In the genomic region with DNA sequence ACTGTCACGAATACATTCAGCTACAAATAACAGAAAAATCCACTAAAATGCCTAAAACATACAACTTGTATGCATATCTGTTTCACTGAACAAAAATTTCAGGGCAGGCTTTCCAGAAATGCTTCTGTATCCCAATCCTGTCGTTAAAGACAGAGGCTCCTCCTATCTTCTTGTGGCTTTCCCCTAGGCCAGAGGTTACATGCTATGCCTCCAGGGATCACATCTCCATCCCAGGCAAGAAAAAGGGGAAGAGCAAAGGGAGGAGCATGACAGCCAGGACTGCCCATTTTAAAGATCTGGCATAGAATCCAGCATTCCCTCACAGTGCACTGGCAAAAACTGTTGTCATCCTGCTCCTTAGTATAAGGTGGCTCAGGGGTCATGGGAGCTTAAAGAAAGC, we compare ENCODE assay signal across 18 cellular contexts.
DNase-seq lines count a peak whose midpoint lies in the region; FAIRE-seq and TF ChIP-seq lines count a peak whose summit lies in the region.
"Had no signal": no experiment of that assay in that cellular context is flagged by ENCODE, and none has a peak within 500 bp of the region (broad histone marks: within the 10 kb centered on the region; RNA-seq: fewer than 3 reads in every experiment).

No MANE protein-coding gene starts in this region.

- no peaks in the 10 kb centered on the region for H3K9me1 ChIP-seq in keratinocyte (ENCODE audit: control insufficient read depth, extremely low read depth, insufficient read depth, low read length)

- H3K36me3 ChIP-seq in GM23248 (ENCODE audit: low read depth) (no peaks in the 10 kb centered on the region), mammary epithelial cell (ENCODE audit: insufficient read depth, low read length) (no peaks in the 10 kb centered on the region), keratinocyte (ENCODE audit: control insufficient read depth in 2 of 2, extremely low read depth in 1 of 2, insufficient read depth in 2 of 2, low read length in 2 of 2) (no peaks in the 10 kb centered on the region), smooth muscle cell (ENCODE audit: low read depth) (no peaks in the 10 kb centered on the region)
- H3K36me3 ChIP-seq: SJSA1 had no signal

- CTCF ChIA-PET in mammary epithelial cell (lab: Charles Lee; ENCODE audit: low non-redundant PET) = interaction anchor here (0.6 kb wide), 1 partner anchor 25 kb away, joined by 4 read pairs; no protein-coding TSS in a partner anchor

- no TSS peak for BruUV-seq in mammary epithelial cell (replicated peaks; lab: Mats Ljungman, UMichigan)

- H3K4me3 ChIP-seq in GM23248 (no peak overlapping the region), mammary epithelial cell (replicated peaks in 1 of 3; ENCODE audit: insufficient read depth in 1 of 3, low read depth in 2 of 3, low read length in 3 of 3) (no peak overlapping the region), keratinocyte (ENCODE audit: control insufficient read depth in 2 of 3, extremely low read depth in 1 of 3, insufficient read depth in 2 of 3, low read depth in 1 of 3, low read length in 3 of 3) (no peak overlapping the region), smooth muscle cell (no peak overlapping the region)
- H3K4me3 ChIP-seq: PC-9, SJSA1 had no signal

- no peaks in the 10 kb centered on the region for H3K9me3 ChIP-seq in GM23248 (ENCODE audit: low read depth)
- H3K9me3 ChIP-seq in mammary epithelial cell (replicated peaks; ENCODE audit: insufficient read depth, low read length) = no peaks in the 10 kb centered on the region
- no peaks in the 10 kb centered on the region for H3K9me3 ChIP-seq in keratinocyte (ENCODE audit: control insufficient read depth, low read depth, low read length)
- no peaks in the 10 kb centered on the region for H3K9me3 ChIP-seq in smooth muscle cell (replicated peaks; ENCODE audit: low read depth)
- H3K9me3 ChIP-seq: Caco-2, SJSA1 had no signal

- no peak for FAIRE-seq in keratinocyte (lab: Jason Lieb, UNC)

- no peaks in the 10 kb centered on the region for H4K20me1 ChIP-seq in GM23248 (ENCODE audit: insufficient read depth)
- no peaks in the 10 kb centered on the region for H4K20me1 ChIP-seq in mammary epithelial cell (ENCODE audit: insufficient read depth, low read length)
- H4K20me1 ChIP-seq in keratinocyte (ENCODE audit: control insufficient read depth, extremely low read depth, insufficient read depth, low read length) = no peaks in the 10 kb centered on the region
- no peaks in the 10 kb centered on the region for H4K20me1 ChIP-seq in smooth muscle cell (ENCODE audit: low read depth)

- H3F3A ChIP-seq in GM23248 (ENCODE audit: insufficient read depth) = no peaks in the 10 kb centered on the region
- no peaks in the 10 kb centered on the region for H3F3A ChIP-seq in smooth muscle cell (ENCODE audit: low read depth)

- H2AFZ ChIP-seq in GM23248 (no peak overlapping the region), mammary epithelial cell (ENCODE audit: low read depth, low read length) (peak overlapping the region; percentile 47), keratinocyte (ENCODE audit: control insufficient read depth, low read length) (no peak overlapping the region), smooth muscle cell (ENCODE audit: low read depth) (no peak overlapping the region)
- H2AFZ ChIP-seq: PC-9 had no signal

- no peak for TF ChIP-seq CTCF in mammary epithelial cell (conservative IDR thresholded peaks at IDR 0.05 in 1 of 2, IDR thresholded peaks at IDR 0.05 in 1 of 2; ENCODE audit: extremely low read depth in 1 of 2, insufficient read depth in 1 of 2, low read depth in 1 of 2, low read length in 2 of 2)
- TF ChIP-seq CTCF in keratinocyte (optimal IDR thresholded peaks at IDR 0.05 in 1 of 3, IDR thresholded peaks at IDR 0.05 in 1 of 3, conservative IDR thresholded peaks at IDR 0.05 in 1 of 3; ENCODE audit: extremely low read depth in 1 of 3, insufficient read depth in 2 of 3, low read length in 3 of 3) = no peak
- TF ChIP-seq CTCF in smooth muscle cell (IDR thresholded peaks at IDR 0.05; ENCODE audit: borderline replicate concordance, insufficient read depth, poor library complexity, severe bottlenecking) = no peak

- in situ Hi-C loops in GM23248 (cut with MboI) = no loop called here
- in situ Hi-C loops in mammary epithelial cell (cut with MboI; ENCODE audit: low sequenced_read_pairs in 2 of 2) = no loop called here

- DNase-seq in GM23248 (peak; percentile 1), mammary epithelial cell (peak; percentile 8), keratinocyte (ENCODE audit: low read depth, low spot score) (no peak), smooth muscle cell (lab: John Stamatoyannopoulos, UW; ENCODE audit: unreplicated experiment) (no peak), HK-2 (ENCODE audit: unreplicated experiment) (no peak), 8988T (no peak)
- DNase-seq in activated T-cell treated with anti-CD3 and anti-CD28 coated beads, Interleukin-2, amount 50 U/mL, for 1 hour = no peak
- DNase-seq: ACHN, Caco-2, DMS53, HCEC 1CT, NCI-H1048, NCI-H1436 treated with DMSO at 0.1 percent for 48 hours, NCI-H2081, NCI-H510A treated with DMSO at 0.1 percent for 48 hours, NCI-H82, PC-9 had no signal

- H3K4me1 ChIP-seq in GM23248 (ENCODE audit: insufficient read depth) (no peaks in the 10 kb centered on the region), mammary epithelial cell (ENCODE audit: insufficient read depth, low read length) (peaks cover 29% of the 10 kb centered on the region), keratinocyte (ENCODE audit: control insufficient read depth, extremely low read depth, insufficient read depth, low read length) (peaks cover 19% of the 10 kb centered on the region), smooth muscle cell (ENCODE audit: low read depth) (no peaks in the 10 kb centered on the region)
- H3K4me1 ChIP-seq: Caco-2, SJSA1 had no signal

- H3K4me2 ChIP-seq in GM23248 (ENCODE audit: unreplicated experiment) = no peak overlapping the region
- no peak overlapping the region for H3K4me2 ChIP-seq in mammary epithelial cell (ENCODE audit: insufficient read depth, low read depth, low read length)
- no peak overlapping the region for H3K4me2 ChIP-seq in keratinocyte (ENCODE audit: control insufficient read depth, extremely low read depth, insufficient read depth, low read depth, low read length)
- no peak overlapping the region for H3K4me2 ChIP-seq in smooth muscle cell
- H3K4me2 ChIP-seq: PC-9 had no signal

- dilution Hi-C loops in mammary epithelial cell (cut with HindIII; ENCODE audit: low sequenced_read_pairs) = no loop called here
- dilution Hi-C loops in keratinocyte (cut with MboI; ENCODE audit: extremely low pct_ligation_motif_present, low sequenced_read_pairs) = no loop called here

- H3K79me2 ChIP-seq in GM23248 (ENCODE audit: insufficient read depth) (no peaks in the 10 kb centered on the region), mammary epithelial cell (ENCODE audit: insufficient read depth, low read length) (no peaks in the 10 kb centered on the region), keratinocyte (ENCODE audit: control insufficient read depth, insufficient read depth, low read length) (no peaks in the 10 kb centered on the region), smooth muscle cell (ENCODE audit: low read depth) (no peaks in the 10 kb centered on the region)

- H3K27me3 ChIP-seq in GM23248 (replicated peaks; ENCODE audit: insufficient read depth) (no peaks in the 10 kb centered on the region), mammary epithelial cell (ENCODE audit: insufficient read depth, low read length) (no peaks in the 10 kb centered on the region), keratinocyte (ENCODE audit: control insufficient read depth, extremely low read depth, insufficient read depth, low read length) (no peaks in the 10 kb centered on the region), smooth muscle cell (ENCODE audit: low read depth) (no peaks in the 10 kb centered on the region)
- H3K27me3 ChIP-seq: SJSA1 had no signal

- intact Hi-C loops in mammary epithelial cell (cut with micrococcal nuclease) = loop anchor here (5.0 kb wide), 1 partner anchor 225 kb away; no protein-coding TSS in a partner anchor

- H3K9me2 ChIP-seq in GM23248 (ENCODE audit: insufficient read depth) = no peaks in the 10 kb centered on the region

- 45 to 53% methylated on average over 2 of the region's 2 CpGs for WGBS in GM23248 (ENCODE audit: low coverage in 1 of 2, low lambda C conversion rate in 2 of 2, missing lambda C conversion rate in 2 of 2), 2 experiments
- WGBS in mammary epithelial cell (ENCODE audit: low coverage, missing lambda C conversion rate) = 53% methylated on average over 2 of the region's 2 CpGs
- 45% methylated on average over 2 of the region's 2 CpGs for WGBS in smooth muscle cell (ENCODE audit: low lambda C conversion rate)

- H3K27ac ChIP-seq in GM23248 (no peak overlapping the region), mammary epithelial cell (ENCODE audit: insufficient read depth, low read depth, low read length) (peak overlapping the region; percentile 55), keratinocyte (ENCODE audit: control insufficient read depth, insufficient read depth, low read length) (peak overlapping the region; percentile 60), smooth muscle cell (ENCODE audit: low read depth) (peak overlapping the region; percentile 6)
- H3K27ac ChIP-seq: PC-9, SJSA1 had no signal

- H3K9ac ChIP-seq in GM23248 (no peak overlapping the region), mammary epithelial cell (ENCODE audit: insufficient read depth, low read length) (no peak overlapping the region), keratinocyte (ENCODE audit: control insufficient read depth, extremely low read depth, insufficient read depth, low read length) (no peak overlapping the region), smooth muscle cell (ENCODE audit: low read depth) (no peak overlapping the region)

Comparison
In these comparisons a context has a peak if more than half of its experiments do, and no peak if none do; other contexts are left out.
1. DNase-seq: peak in GM23248 (single experiment) and mammary epithelial cell (single experiment); none in keratinocyte (single experiment), smooth muscle cell (single experiment), activated T-cell treated with anti-CD3 and anti-CD28 coated beads, Interleukin-2, amount 50 U/mL, for 1 hour (single experiment), HK-2 (single experiment) and 8988T (single experiment).